ENCODE assay signal across 18 cellular contexts in genomic region chr6:148671952-148672351, GRCh38.
A peak's percentile ranks its signal among the peaks of the same experiment; 100 is the strongest.
DNase-seq lines count a peak whose midpoint lies in the region; ATAC-seq, FAIRE-seq and TF ChIP-seq lines count a peak whose summit lies in the region.
"Had no signal": no experiment of that assay in that cellular context is flagged by ENCODE, and none has a peak within 500 bp of the region (broad histone marks: within the 10 kb centered on the region; RNA-seq: fewer than 3 reads in every experiment).

No MANE protein-coding gene starts in this region.

- H3K9ac ChIP-seq in HCT116 (ENCODE audit: low read length) (no peak overlapping the region), GM12878 (ENCODE audit: control insufficient read depth, insufficient read depth, low read length) (no peak overlapping the region)
- H3K9ac ChIP-seq: GM23248 had no signal

- peaks cover 2% of the 10 kb centered on the region; the same call in 1 of the 3 replicates for H3K4me1 Mint-ChIP-seq in GM23338
- H3K4me1 Mint-ChIP-seq: CD4-positive, alpha-beta memory T cell had no signal

- RAD21 ChIA-PET in HCT116 (lab: Charles Lee; ENCODE audit: low non-redundant PET in 1 of 2, low total read pairs in 2 of 2, uncharacterized antibody in 2 of 2, unreplicated experiment in 2 of 2) (no interaction called here), GM12878 (lab: Charles Lee; ENCODE audit: unreplicated experiment) (no interaction called here)

- H3K36me3 Mint-ChIP-seq in GM23338 (ENCODE audit: low read depth): peaks cover 55% of the 10 kb centered on the region

- BruUV-seq in HCT116 (replicated peaks; lab: Mats Ljungman, UMichigan): no TSS peak
- no TSS peak for BruUV-seq in GM12878 (replicated peaks; lab: Mats Ljungman, UMichigan)

- CTCF ChIA-PET in HCT116 (lab: Charles Lee): no interaction called here
- CTCF ChIA-PET in GM12878 (lab: Yijun Ruan, JAX): interaction anchor here (1.0 kb wide), 1 partner anchor 492 kb away, joined by 3 read pairs; no protein-coding TSS in a partner anchor

- H4K20me1 ChIP-seq in GM23338 (replicated peaks; ENCODE audit: insufficient read depth) (no peaks in the 10 kb centered on the region), HCT116 (ENCODE audit: insufficient read depth) (no peaks in the 10 kb centered on the region), GM12878 (ENCODE audit: control insufficient read depth, insufficient read depth) (no peaks in the 10 kb centered on the region)

- H3K79me2 ChIP-seq in GM23338 (replicated peaks; ENCODE audit: insufficient read depth) (no peaks in the 10 kb centered on the region), HCT116 (ENCODE audit: insufficient read depth, low read length) (no peaks in the 10 kb centered on the region), GM12878 (ENCODE audit: control insufficient read depth, insufficient read depth, low read length) (no peaks in the 10 kb centered on the region)

- H3K4me1 ChIP-seq in GM23338 (ENCODE audit: insufficient read depth) (no peaks in the 10 kb centered on the region; the same call in 1 of the 2 replicates), HCT116 (ENCODE audit: control insufficient read depth in 1 of 2, insufficient read depth in 2 of 2, low read length in 2 of 2) (no peaks in the 10 kb centered on the region), GM12878 (ENCODE audit: control insufficient read depth, insufficient read depth, low read length) (no peaks in the 10 kb centered on the region), esophagus squamous epithelium (no peaks in the 10 kb centered on the region)

- peaks cover 57% of the 10 kb centered on the region for H3K9me3 Mint-ChIP-seq in GM23338

- H3K27me3 ChIP-seq in GM23338 (ENCODE audit: insufficient read depth): no peaks in the 10 kb centered on the region
- no peaks in the 10 kb centered on the region for H3K27me3 ChIP-seq in HCT116 (ENCODE audit: insufficient read depth, low read length)
- H3K27me3 ChIP-seq in GM12878 (replicated peaks in 1 of 2; ENCODE audit: control insufficient read depth in 2 of 2, insufficient read depth in 2 of 2, low read length in 1 of 2): no peaks in the 10 kb centered on the region
- H3K27me3 ChIP-seq in esophagus squamous epithelium: no peaks in the 10 kb centered on the region

- H3K27me3 Mint-ChIP-seq in GM23338 (ENCODE audit: insufficient read depth, low read depth, poor library complexity): peaks cover 1% of the 10 kb centered on the region

- H3K4me3 ChIP-seq in GM23338 (no peak overlapping the region), HCT116 (replicated peaks in 1 of 2; ENCODE audit: low read depth in 1 of 2, low read length in 2 of 2) (no peak overlapping the region), GM12878 (no peak overlapping the region), esophagus squamous epithelium (no peak overlapping the region)
- H3K4me3 ChIP-seq: GM23248 had no signal

- no peak for TF ChIP-seq EP300 in GM12878 (IDR thresholded peaks at IDR 0.05; ENCODE audit: borderline replicate concordance in 1 of 2, control insufficient read depth in 1 of 2, low read depth in 2 of 2, low read length in 2 of 2)

- H3K9me3 ChIP-seq in HCT116 (ENCODE audit: control insufficient read depth in 1 of 2, insufficient read depth in 1 of 2, low read depth in 1 of 2, low read length in 2 of 2): peaks cover 0 to 7% of the 10 kb centered on the region in 2 experiments; a peak in 1 of 4 replicates
- H3K9me3 ChIP-seq in GM12878 (replicated peaks; ENCODE audit: control insufficient read depth, insufficient read depth, low read length): peaks cover 44% of the 10 kb centered on the region; the same call in 2 of the 3 replicates
- H3K9me3 ChIP-seq in esophagus squamous epithelium: peaks cover 0 to 29% (median 4%) of the 10 kb centered on the region in 3 donors

- TF ChIP-seq RAD21 in HCT116 (IDR thresholded peaks at IDR 0.05; ENCODE audit: low read depth) (no peak), GM12878 (IDR thresholded peaks at IDR 0.05; ENCODE audit: insufficient read depth, low read depth, low read length) (no peak)

- no peak overlapping the region for H3K27ac ChIP-seq in GM23338 (ENCODE audit: low read depth)
- no peak overlapping the region for H3K27ac ChIP-seq in HCT116 (ENCODE audit: low read depth, low read length)
- H3K27ac ChIP-seq in GM12878 (ENCODE audit: control insufficient read depth, insufficient read depth): no peak overlapping the region
- H3K27ac ChIP-seq in esophagus squamous epithelium: no peak overlapping the region
- H3K27ac ChIP-seq: GM23248 had no signal

- H3K27ac Mint-ChIP-seq in GM23338: no peak overlapping the region
- H3K27ac Mint-ChIP-seq: CD4-positive, alpha-beta memory T cell; H9 had no signal

- H3F3A ChIP-seq in GM23338 (replicated peaks; ENCODE audit: low read depth): no peaks in the 10 kb centered on the region; the same call in 1 of the 2 replicates

- H2AFZ ChIP-seq in GM23338 (peak overlapping the region; percentile 94; the same call in 1 of the 2 replicates), HCT116 (ENCODE audit: low read depth, low read length, poor library complexity, severe bottlenecking) (no peak overlapping the region), GM12878 (ENCODE audit: control insufficient read depth, low read depth, low read length) (no peak overlapping the region)
- H2AFZ ChIP-seq: GM23248 had no signal

- TF ChIP-seq POLR2A in HCT116 (IDR thresholded peaks at IDR 0.05; ENCODE audit: borderline replicate concordance, extremely low read depth, insufficient read depth, insufficient read length) (no peak), GM12878 (IDR thresholded peaks at IDR 0.05; ENCODE audit: low read depth, low read length) (no peak), esophagus squamous epithelium (IDR thresholded peaks at IDR 0.05) (no peak)

- H3K4me3 Mint-ChIP-seq in GM23338: no peak overlapping the region
- H3K4me3 Mint-ChIP-seq: CD4-positive, alpha-beta memory T cell; H9 had no signal

- H3K9me2 ChIP-seq in GM23338 (ENCODE audit: insufficient read depth): peaks cover 24% of the 10 kb centered on the region; the same call in 1 of the 2 replicates
- no peaks in the 10 kb centered on the region for H3K9me2 ChIP-seq in HCT116 (ENCODE audit: insufficient read depth)

- intact Hi-C loops in HCT116 (cut with micrococcal nuclease) (no loop called here), GM12878 (cut with micrococcal nuclease; ENCODE audit: unreplicated experiment) (no loop called here), esophagus squamous epithelium (cut with DNase I) (no loop called here)

- in situ Hi-C loops in GM12878 (cut with MboI): no loop called here

- DNase-seq in GM23338 (ENCODE audit: low spot score): no peak
- no peak for DNase-seq in HCT116 (ENCODE audit: low read depth, low spot score)
- no peak for DNase-seq in GM12878 (ENCODE audit: low read depth, low spot score)
- no peak for DNase-seq in frontal cortex (ENCODE audit: low spot score in 2 of 2)
- no peak for DNase-seq in stimulated activated naive CD8-positive, alpha-beta T cell treated with anti-CD3 and anti-CD28 coated beads, Interleukin-15, Interleukin-2, amounts not matched to agents 100 U/mL and 50 U/mL, for 24 hours
- no peak for DNase-seq in esophagus squamous epithelium (lab: John Stamatoyannopoulos, UW)
- DNase-seq: C1 segment of cervical spinal cord; Calu3; CD4-positive, alpha-beta memory T cell; COR-L47; DMS53; DMS79 treated with DMSO at 0.1 percent for 48 hours; GF-D8; GM23248; H9 had no signal

- FAIRE-seq in GM12878 (lab: Jason Lieb, UNC) (no peak), frontal cortex (lab: Jason Lieb, UNC) (peak; percentile 42)
- FAIRE-seq: GM19239 had no signal

- SMC1A ChIA-PET in GM12878 (lab: Charles Lee; ENCODE audit: uncharacterized antibody, unreplicated experiment): interaction anchor here (0.9 kb wide), 1 partner anchor 11 kb away, joined by 4 read pairs; no protein-coding TSS in a partner anchor

- TF ChIP-seq CTCF in GM23338 (conservative IDR thresholded peaks at IDR 0.05; ENCODE audit: low read depth in 2 of 2) (no peak), HCT116 (IDR thresholded peaks at IDR 0.05 in 2 of 3, conservative IDR thresholded peaks at IDR 0.05 in 1 of 3; ENCODE audit: borderline replicate concordance in 1 of 3, insufficient read depth in 1 of 3, low read depth in 2 of 3, low read length in 2 of 3) (no peak), GM12878 (IDR thresholded peaks at IDR 0.05 in 2 of 3, conservative IDR thresholded peaks at IDR 0.05 in 1 of 3; ENCODE audit: control insufficient read depth in 2 of 3, extremely low read depth in 1 of 3, insufficient read depth in 1 of 3, low read depth in 3 of 3, low read length in 3 of 3) (no peak), esophagus squamous epithelium (IDR thresholded peaks at IDR 0.05) (no peak)

- ATAC-seq in GM23338: no peak
- ATAC-seq in HCT116: no peak
- no peak for ATAC-seq in GM12878
- no peak for ATAC-seq in stimulated activated naive CD8-positive, alpha-beta T cell treated with anti-CD3 and anti-CD28 coated beads, Interleukin-15, Interleukin-2, amounts not matched to agents 100 U/mL and 50 U/mL, for 24 hours
- ATAC-seq in HG03342 (IDR thresholded peaks at IDR 0.05; ENCODE audit: unreplicated experiment): no peak
- no peak for ATAC-seq in HG03280 (IDR thresholded peaks at IDR 0.05; ENCODE audit: unreplicated experiment)

- peaks cover 6% of the 10 kb centered on the region; the same call in 1 of the 2 replicates for H3K36me3 ChIP-seq in GM23338 (ENCODE audit: insufficient read depth)
- no peaks in the 10 kb centered on the region for H3K36me3 ChIP-seq in HCT116 (ENCODE audit: control insufficient read depth in 1 of 2, insufficient read depth in 2 of 2, low read length in 2 of 2)
- H3K36me3 ChIP-seq in GM12878 (ENCODE audit: control insufficient read depth in 2 of 2, insufficient read depth in 2 of 2, low read length in 1 of 2): no peaks in the 10 kb centered on the region; a peak in 1 of 4 replicates
- H3K36me3 ChIP-seq in esophagus squamous epithelium: no peaks in the 10 kb centered on the region

- POLR2A ChIA-PET in HCT116 (lab: Charles Lee) (no interaction called here), GM12878 (lab: Charles Lee) (interaction anchor here (1.3 kb wide), 1 partner anchor 14 kb away, joined by 3 read pairs; no protein-coding TSS in a partner anchor)

- H3K4me2 ChIP-seq in GM23338: no peak overlapping the region
- no peak overlapping the region for H3K4me2 ChIP-seq in HCT116 (ENCODE audit: low read length)
- H3K4me2 ChIP-seq in GM12878 (ENCODE audit: control insufficient read depth, insufficient read depth): no peak overlapping the region

TF ChIP-seq in HCT116, 20 proteins besides CTCF, POLR2A, EP300 and RAD21:
- TF ChIP-seq MAX (IDR thresholded peaks at IDR 0.05): no peak
- TF ChIP-seq CBX3 (IDR thresholded peaks at IDR 0.05; ENCODE audit: low read depth): 0 out of 2 replicates have a peak, but pooled peaks have one; percentile 25
TF ChIP-seq in HCT116: peak in this region for 1.

TF ChIP-seq in GM12878, 131 proteins besides CTCF, POLR2A, EP300 and RAD21 (continues in another document):
- TF ChIP-seq, protein P1, sequence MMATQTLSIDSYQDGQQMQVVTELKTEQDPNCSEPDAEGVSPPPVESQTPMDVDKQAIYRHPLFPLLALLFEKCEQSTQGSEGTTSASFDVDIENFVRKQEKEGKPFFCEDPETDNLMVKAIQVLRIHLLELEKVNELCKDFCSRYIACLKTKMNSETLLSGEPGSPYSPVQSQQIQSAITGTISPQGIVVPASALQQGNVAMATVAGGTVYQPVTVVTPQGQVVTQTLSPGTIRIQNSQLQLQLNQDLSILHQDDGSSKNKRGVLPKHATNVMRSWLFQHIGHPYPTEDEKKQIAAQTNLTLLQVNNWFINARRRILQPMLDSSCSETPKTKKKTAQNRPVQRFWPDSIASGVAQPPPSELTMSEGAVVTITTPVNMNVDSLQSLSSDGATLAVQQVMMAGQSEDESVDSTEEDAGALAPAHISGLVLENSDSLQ (IDR thresholded peaks at IDR 0.05): no peak
- no peak for TF ChIP-seq YBX1 (IDR thresholded peaks at IDR 0.05)
